In genomic region chr11:94767701-94768601, GRCh38 we compare ENCODE assay signal across 8 cellular contexts. TPM values are rescaled to one million over a fixed set of nuclear protein-coding genes. Genes with fewer than 3 reads are reported as not detected.
DNase-seq lines count a peak whose midpoint lies in the region; ATAC-seq and TF ChIP-seq lines count a peak whose summit lies in the region.

Gene AMOTL1, plus strand, starts transcription at chr11:94768356. Its CDS starts 156 bp downstream, at chr11:94768512.

- H3K4me3 ChIP-seq in fibroblast of mammary gland (ENCODE audit: control insufficient read depth, low read depth, low read length), result peak within 1 kb of the TSS; percentile 90
- peak within 1 kb of the TSS; percentile 49 for H3K4me3 ChIP-seq in mucosa of stomach (ENCODE audit: low read length)
- H3K4me3 ChIP-seq in thoracic aorta, result peak within 1 kb of the TSS; percentile 92

- DNase-seq in A172 (ENCODE audit: low spot score) (peak; percentile 64), NCI-H2227 (lab: John Stamatoyannopoulos, UW; ENCODE audit: unreplicated experiment) (peak; percentile 87), fibroblast of mammary gland (ENCODE audit: low read depth) (peak; percentile 76), thoracic aorta (ENCODE audit: low spot score) (peak; percentile 84)
- DNase-seq in activated CD8-positive, alpha-beta memory T cell treated with anti-CD3 and anti-CD28 coated beads, Interleukin-2, amount 50 U/mL, for 48 hours, result peak; percentile 61

- H3K9me3 ChIP-seq in mucosa of stomach (ENCODE audit: control insufficient read depth, low read length) (no peaks in the 10 kb centered on the region), thoracic aorta (no peaks in the 10 kb centered on the region)

- peaks cover 23% of the 10 kb centered on the region for H3K4me1 ChIP-seq in mucosa of stomach (ENCODE audit: control insufficient read depth, insufficient read depth, low read length)
- H3K4me1 ChIP-seq in thoracic aorta (ENCODE audit: control insufficient read depth in 1 of 2, low read depth in 2 of 2), result peaks cover 10 to 25% of the 10 kb centered on the region in 2 donors

- TF ChIP-seq CTCF in fibroblast of mammary gland (conservative IDR thresholded peaks at IDR 0.05; ENCODE audit: control insufficient read depth, insufficient read depth, low read depth, low read length) (no peak), thoracic aorta (IDR thresholded peaks at IDR 0.05) (no peak)

- ATAC-seq in GM18498 (IDR thresholded peaks at IDR 0.05; ENCODE audit: unreplicated experiment) (peak; percentile 90), HG02973 (IDR thresholded peaks at IDR 0.05; ENCODE audit: unreplicated experiment) (peak; percentile 76), thoracic aorta (ENCODE audit: insufficient number of reproducible peaks, low FRiP score, low read depth) (peak; percentile 75)

- H3K27ac ChIP-seq in thoracic aorta, result peak within 1 kb of the TSS; percentile 88 to 92

- peak within 1 kb of the TSS; percentile 69 for H3K9ac ChIP-seq in mucosa of stomach (ENCODE audit: low read length)

- H3K36me3 ChIP-seq in mucosa of stomach (ENCODE audit: control insufficient read depth, insufficient read depth, low read length) (no peaks in the 10 kb centered on the region), thoracic aorta (no peaks in the 10 kb centered on the region)

- peaks cover 8% of the 10 kb centered on the region for H3K27me3 ChIP-seq in mucosa of stomach (ENCODE audit: control insufficient read depth, insufficient read depth, low read length)
- no peaks in the 10 kb centered on the region for H3K27me3 ChIP-seq in thoracic aorta (replicated peaks; ENCODE audit: insufficient read depth)

RNA-seq across cellular contexts. Expression of gene AMOTL1, which starts in this region (rescaled TPM):
- total RNA-seq in A172 (2014; rRNA removed; shearing (Covaris generic)), result 10.8 and 12.2 TPM in 2 replicates
- 10 to 100 TPM; 64.2 to 89.5 TPM for total RNA-seq in thoracic aorta

Comparison
In these comparisons a context has a peak if more than half of its experiments do, and no peak if none do; other contexts are left out.
1. Peak in every context shown above with its lines: DNase-seq, ATAC-seq, H3K4me3 ChIP-seq and H3K27ac ChIP-seq.